25 cellular contexts compared by ENCODE assay signal in the genomic region with DNA sequence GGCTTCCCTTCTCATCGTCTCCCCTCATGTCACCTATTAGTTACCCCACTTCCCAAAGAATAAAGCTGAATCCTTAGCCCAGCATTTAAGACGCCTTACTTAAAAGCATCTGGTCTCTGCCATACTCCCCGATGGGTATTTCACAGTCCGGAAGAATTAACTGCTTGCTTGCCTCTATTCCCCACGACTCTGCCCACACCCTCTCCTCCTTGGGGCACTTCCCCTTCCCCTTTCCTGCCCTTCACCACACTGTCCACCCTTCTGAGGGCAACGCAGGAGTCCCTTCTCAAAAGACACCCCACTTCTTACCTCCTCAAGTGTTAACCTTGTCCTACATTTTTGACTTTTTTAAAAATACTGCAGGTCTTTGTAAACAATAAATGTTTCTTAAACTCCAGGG.
DNase-seq lines count a peak whose midpoint lies in the region; ATAC-seq, FAIRE-seq and TF ChIP-seq lines count a peak whose summit lies in the region.
"Had no signal": no experiment of that assay in that cellular context is flagged by ENCODE, and none has a peak within 500 bp of the region (broad histone marks: within the 10 kb centered on the region; RNA-seq: fewer than 3 reads in every experiment).

No MANE protein-coding gene starts in this region.

- peak overlapping the region; percentile 15 for H3K27ac Mint-ChIP-seq in WTC11
- H3K27ac Mint-ChIP-seq: activated B cell treated with CpG ODN at 0.5 μM for 24 hours; activated CD4-positive, alpha-beta T cell treated with anti-CD3 and anti-CD28 coated beads, Interleukin-2, amount 10 ng/mL, durations not matched to agents 7 days and 5 days; activated naive CD4-positive, alpha-beta T cell treated with anti-CD3 and anti-CD28 coated beads, Interleukin-2, amount 50 U/mL, for 24 hours; CD4-positive, alpha-beta memory T cell; nephron progenitor cell had no signal

- H3K4me1 Mint-ChIP-seq in WTC11 = peaks cover 29% of the 10 kb centered on the region
- H3K4me1 Mint-ChIP-seq: activated B cell treated with CpG ODN at 0.5 μM for 24 hours; activated CD4-positive, alpha-beta T cell treated with anti-CD3 and anti-CD28 coated beads, Interleukin-2, amount 10 ng/mL, durations not matched to agents 7 days and 5 days; activated naive CD4-positive, alpha-beta T cell treated with anti-CD3 and anti-CD28 coated beads, Interleukin-2, amount 50 U/mL, for 24 hours; CD4-positive, alpha-beta memory T cell had no signal

- CTCF ChIA-PET in WTC11 (lab: Charles Lee) = no interaction called here

- H3K4me3 Mint-ChIP-seq in WTC11 = no peak overlapping the region
- H3K4me3 Mint-ChIP-seq: activated B cell treated with CpG ODN at 0.5 μM for 24 hours; activated CD4-positive, alpha-beta T cell treated with anti-CD3 and anti-CD28 coated beads, Interleukin-2, amount 10 ng/mL, durations not matched to agents 7 days and 5 days; activated naive CD4-positive, alpha-beta T cell treated with anti-CD3 and anti-CD28 coated beads, Interleukin-2, amount 50 U/mL, for 24 hours; CD4-positive, alpha-beta memory T cell; nephron progenitor cell had no signal

- no peaks in the 10 kb centered on the region for H3K27me3 Mint-ChIP-seq in WTC11 (ENCODE audit: low read depth)
- H3K27me3 Mint-ChIP-seq: activated naive CD4-positive, alpha-beta T cell treated with anti-CD3 and anti-CD28 coated beads, Interleukin-2, amount 50 U/mL, for 24 hours had no signal

- POLR2A ChIA-PET in WTC11 (lab: Charles Lee) = no interaction called here

- peak; percentile 52; the same call in 1 of the 2 replicates for ATAC-seq in WTC11
- ATAC-seq: gastroesophageal sphincter, Right ventricle myocardium inferior had no signal

- no peak for TF ChIP-seq POLR2A in GM12891 (IDR thresholded peaks at IDR 0.05; ENCODE audit: low read depth, low read length)

- no peaks in the 10 kb centered on the region for H3K9me3 Mint-ChIP-seq in WTC11
- H3K9me3 Mint-ChIP-seq: activated B cell treated with CpG ODN at 0.5 μM for 24 hours; activated CD4-positive, alpha-beta T cell treated with anti-CD3 and anti-CD28 coated beads, Interleukin-2, amount 10 ng/mL, durations not matched to agents 7 days and 5 days; activated naive CD4-positive, alpha-beta T cell treated with anti-CD3 and anti-CD28 coated beads, Interleukin-2, amount 50 U/mL, for 24 hours; nephron progenitor cell had no signal

- DNase-seq in SIG-M5 treated with dmso at 0.1 percent for 504 hours (lab: John Stamatoyannopoulos, UW; ENCODE audit: unreplicated experiment) (peak; percentile 48), SIG-M5 (lab: John Stamatoyannopoulos, UW) (no peak), NCI-H2227 treated with DMSO at 0.1 percent for 48 hours (lab: John Stamatoyannopoulos, UW) (peak; percentile 28), WTC11 (ENCODE audit: low spot score) (no peak), GM12891 (ENCODE audit: insufficient read length, low spot score) (no peak), LoVo (ENCODE audit: low spot score) (no peak), SK-N-DZ (ENCODE audit: low spot score) (no peak), DMS 273 (lab: John Stamatoyannopoulos, UW; ENCODE audit: unreplicated experiment) (no peak)
- DNase-seq: activated B cell treated with CpG ODN at 0.5 μM for 24 hours; activated CD4-positive, alpha-beta T cell treated with anti-CD3 and anti-CD28 coated beads, Interleukin-2, amount 10 ng/mL, durations not matched to agents 7 days and 5 days; CD4-positive, alpha-beta memory T cell; DMS 273 treated with DMSO at 0.1 percent for 48 hours; HCEC 1CT; mammary epithelial cell; NCI-H1092; NCI-H1694 treated with DMSO at 0.1 percent for 48 hours; NCI-H2171; NCI-H510A treated with DMSO at 0.1 percent for 48 hours; nephron progenitor cell; stimulated activated CD4-positive, alpha-beta T cell treated with anti-CD3 and anti-CD28 coated beads, Interleukin-15, amount 100 ng/mL, for 24 hours; stimulated activated CD4-positive, alpha-beta T cell treated with anti-CD3 and anti-CD28 coated beads, Interleukin-4, amount 100 ng/mL, for 4 hours; T1000 had no signal

- no peak for TF ChIP-seq CTCF in WTC11 (IDR thresholded peaks at IDR 0.05)

- no peak for FAIRE-seq in GM12891 (lab: Jason Lieb, UNC)

- peaks cover 16% of the 10 kb centered on the region for H3K36me3 Mint-ChIP-seq in WTC11
- H3K36me3 Mint-ChIP-seq: activated naive CD4-positive, alpha-beta T cell treated with anti-CD3 and anti-CD28 coated beads, Interleukin-2, amount 50 U/mL, for 24 hours; CD4-positive, alpha-beta memory T cell had no signal

TF ChIP-seq in WTC11, 78 proteins besides CTCF, POLR2A, EP300 and RAD21 (continues in another document):
- TF ChIP-seq SMAD4 (CRISPR knock-in tag; IDR thresholded peaks at IDR 0.05) (no peak), MYBL2 (CRISPR knock-in tag; IDR thresholded peaks at IDR 0.05) (no peak), ZNF138 (CRISPR knock-in tag; conservative IDR thresholded peaks at IDR 0.05) (no peak), GRHL2 (CRISPR knock-in tag; IDR thresholded peaks at IDR 0.05; ENCODE audit: insufficient replicate concordance, severe bottlenecking) (no peak), ZNF219 (CRISPR knock-in tag; IDR thresholded peaks at IDR 0.05; ENCODE audit: borderline replicate concordance) (no peak), NR1H2 (CRISPR knock-in tag; IDR thresholded peaks at IDR 0.05) (no peak), ZNF396 (CRISPR knock-in tag; IDR thresholded peaks at IDR 0.05; ENCODE audit: borderline replicate concordance) (no peak)
- TF ChIP-seq, protein P1, sequence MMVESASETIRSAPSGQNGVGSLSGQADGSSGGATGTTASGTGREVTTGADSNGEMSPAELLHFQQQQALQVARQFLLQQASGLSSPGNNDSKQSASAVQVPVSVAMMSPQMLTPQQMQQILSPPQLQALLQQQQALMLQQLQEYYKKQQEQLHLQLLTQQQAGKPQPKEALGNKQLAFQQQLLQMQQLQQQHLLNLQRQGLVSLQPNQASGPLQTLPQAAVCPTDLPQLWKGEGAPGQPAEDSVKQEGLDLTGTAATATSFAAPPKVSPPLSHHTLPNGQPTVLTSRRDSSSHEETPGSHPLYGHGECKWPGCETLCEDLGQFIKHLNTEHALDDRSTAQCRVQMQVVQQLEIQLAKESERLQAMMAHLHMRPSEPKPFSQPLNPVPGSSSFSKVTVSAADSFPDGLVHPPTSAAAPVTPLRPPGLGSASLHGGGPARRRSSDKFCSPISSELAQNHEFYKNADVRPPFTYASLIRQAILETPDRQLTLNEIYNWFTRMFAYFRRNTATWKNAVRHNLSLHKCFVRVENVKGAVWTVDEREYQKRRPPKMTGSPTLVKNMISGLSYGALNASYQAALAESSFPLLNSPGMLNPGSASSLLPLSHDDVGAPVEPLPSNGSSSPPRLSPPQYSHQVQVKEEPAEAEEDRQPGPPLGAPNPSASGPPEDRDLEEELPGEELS (CRISPR knock-in tag; IDR thresholded peaks at IDR 0.05) = no peak

TF ChIP-seq in GM12891, 5 proteins besides CTCF, POLR2A, EP300 and RAD21:
- TF ChIP-seq POLR2AphosphoS5 (IDR thresholded peaks at IDR 0.05; ENCODE audit: low read depth, low read length) = no peak
- no peak for TF ChIP-seq TAF1 (IDR thresholded peaks at IDR 0.05; ENCODE audit: low read depth, low read length)
- TF ChIP-seq SPI1 (IDR thresholded peaks at IDR 0.05; ENCODE audit: low read depth, low read length) = no peak
- TF ChIP-seq POU2F2 (IDR thresholded peaks at IDR 0.05; ENCODE audit: low read depth, low read length) = no peak
- TF ChIP-seq PAX5 (IDR thresholded peaks at IDR 0.05; ENCODE audit: insufficient read depth, low read length, severe bottlenecking) = no peak

Comparison
In these comparisons a context has a peak if more than half of its experiments do, and no peak if none do; other contexts are left out.
1. DNase-seq: peak in SIG-M5 treated with dmso at 0.1 percent for 504 hours (single experiment) and NCI-H2227 treated with DMSO at 0.1 percent for 48 hours (single experiment); none in SIG-M5 (single experiment), WTC11 (single experiment), GM12891 (single experiment), LoVo (single experiment), SK-N-DZ (single experiment) and DMS 273 (single experiment).